12 cellular contexts compared by ENCODE assay signal in the genomic region with DNA sequence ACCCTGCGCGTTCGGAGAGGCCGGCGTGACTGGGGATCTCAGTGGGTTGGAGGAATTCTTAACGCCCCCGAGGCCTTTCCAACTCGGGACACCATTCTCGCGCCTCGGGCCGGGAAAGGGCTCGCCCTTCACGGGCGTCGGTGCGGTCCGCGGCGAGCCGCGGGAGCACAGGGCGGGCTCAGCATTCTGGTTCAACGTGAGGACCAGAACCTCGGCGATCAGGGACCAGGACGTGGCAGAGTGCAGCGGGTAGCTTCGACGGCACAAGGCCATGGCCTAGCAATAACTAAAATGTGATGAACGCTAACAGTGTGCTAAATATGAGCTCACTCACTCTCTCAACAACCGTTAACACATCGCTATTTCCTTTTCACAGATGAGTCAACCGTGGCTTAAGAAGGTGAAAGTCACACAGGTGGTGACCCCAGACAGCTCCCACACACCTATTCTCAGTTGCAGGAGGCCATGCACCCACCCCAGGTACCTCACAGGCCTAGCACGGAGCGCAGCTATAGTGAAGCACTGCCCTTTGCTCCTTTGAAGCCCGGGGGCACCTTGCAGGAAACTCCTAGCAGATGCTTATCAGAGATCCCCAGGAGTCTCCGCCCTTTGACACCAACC. TPM values are rescaled to one million over a fixed set of nuclear protein-coding genes. Genes with fewer than 3 reads are reported as not detected.
DNase-seq lines count a peak whose midpoint lies in the region; ATAC-seq and TF ChIP-seq lines count a peak whose summit lies in the region.
"Had no signal": no experiment of that assay in that cellular context is flagged by ENCODE, and none has a peak within 500 bp of the region (broad histone marks: within the 10 kb centered on the region; RNA-seq: fewer than 3 reads in every experiment).

No MANE protein-coding gene starts in this region.

- H3K4me3 Mint-ChIP-seq in activated T-cell treated with anti-CD3 and anti-CD28 coated beads, Interleukin-2, amount 50 U/mL, for 72 hours, result peak overlapping the region; percentile 47 to 52
- no peak overlapping the region for H3K4me3 Mint-ChIP-seq in activated T-cell treated with anti-CD3 and anti-CD28 coated beads, Interleukin-2, amount 50 U/mL, for 24 hours

- H3K9me3 ChIP-seq in iPS-15b (ENCODE audit: control insufficient read depth, insufficient read depth, low read length) (no peaks in the 10 kb centered on the region), upper lobe of right lung (no peaks in the 10 kb centered on the region)

- H3K4me1 ChIP-seq in iPS-15b (ENCODE audit: control insufficient read depth, insufficient read depth, low read length) (peaks cover 4% of the 10 kb centered on the region), upper lobe of right lung (peaks cover 13% of the 10 kb centered on the region)

- H3K27ac Mint-ChIP-seq in activated T-cell treated with anti-CD3 and anti-CD28 coated beads, Interleukin-2, amount 50 U/mL, for 72 hours, result no peak overlapping the region
- H3K27ac Mint-ChIP-seq in activated T-cell treated with anti-CD3 and anti-CD28 coated beads, Interleukin-2, amount 50 U/mL, for 24 hours, result no peak overlapping the region

- peak; percentile 67 to 75 for ATAC-seq in activated T-cell treated with anti-CD3 and anti-CD28 coated beads, Interleukin-2, amount 50 U/mL, for 72 hours (replicated peaks in 1 of 2)
- ATAC-seq in HG03521 (IDR thresholded peaks at IDR 0.05; ENCODE audit: unreplicated experiment) (peak; percentile 58), upper lobe of right lung (no peak), HG02970 (IDR thresholded peaks at IDR 0.05; ENCODE audit: low FRiP score, unreplicated experiment) (no peak)

- H3K4me3 ChIP-seq in iPS-15b (ENCODE audit: low read depth, low read length) (peak overlapping the region; percentile 50), upper lobe of right lung (peak overlapping the region; percentile 14)

- intact Hi-C loops in upper lobe of right lung (cut with DNase I), result no loop called here

- no peaks in the 10 kb centered on the region for H3K36me3 Mint-ChIP-seq in activated T-cell treated with anti-CD3 and anti-CD28 coated beads, Interleukin-2, amount 50 U/mL, for 72 hours (ENCODE audit: insufficient read depth in 2 of 2)
- H3K36me3 Mint-ChIP-seq in activated T-cell treated with anti-CD3 and anti-CD28 coated beads, Interleukin-2, amount 50 U/mL, for 24 hours (ENCODE audit: low read depth), result no peaks in the 10 kb centered on the region

- TF ChIP-seq CTCF in upper lobe of right lung (IDR thresholded peaks at IDR 0.05), result no peak

- H3K36me3 ChIP-seq in iPS-15b (ENCODE audit: control insufficient read depth, insufficient read depth, low read length) (no peaks in the 10 kb centered on the region), upper lobe of right lung (no peaks in the 10 kb centered on the region)

- no peaks in the 10 kb centered on the region for H3K9me3 Mint-ChIP-seq in activated T-cell treated with anti-CD3 and anti-CD28 coated beads, Interleukin-2, amount 50 U/mL, for 72 hours
- H3K9me3 Mint-ChIP-seq in activated T-cell treated with anti-CD3 and anti-CD28 coated beads, Interleukin-2, amount 50 U/mL, for 24 hours, result no peaks in the 10 kb centered on the region

- no peak for DNase-seq in activated T-cell treated with anti-CD3 and anti-CD28 coated beads, Interleukin-2, amount 50 U/mL, for 72 hours
- no peak for DNase-seq in activated T-cell treated with anti-CD3 and anti-CD28 coated beads, Interleukin-2, amount 50 U/mL, for 24 hours
- DNase-seq in upper lobe of right lung (no peak), SIG-M5 treated with dmso at 0.1 percent for 504 hours (lab: John Stamatoyannopoulos, UW; ENCODE audit: unreplicated experiment) (no peak)
- no peak for DNase-seq in activated CD8-positive, alpha-beta memory T cell treated with anti-CD3 and anti-CD28 coated beads, Interleukin-2, amount 50 U/mL, for 4 hours
- DNase-seq: aorta had no signal

- H3K9ac ChIP-seq in iPS-15b (ENCODE audit: low read depth, low read length), result no peak overlapping the region

- peaks cover 15% of the 10 kb centered on the region for H3K4me1 Mint-ChIP-seq in activated T-cell treated with anti-CD3 and anti-CD28 coated beads, Interleukin-2, amount 50 U/mL, for 72 hours (ENCODE audit: low read depth)
- H3K4me1 Mint-ChIP-seq in activated T-cell treated with anti-CD3 and anti-CD28 coated beads, Interleukin-2, amount 50 U/mL, for 24 hours (ENCODE audit: low read depth), result peaks cover 19% of the 10 kb centered on the region

- H3K27me3 Mint-ChIP-seq in activated T-cell treated with anti-CD3 and anti-CD28 coated beads, Interleukin-2, amount 50 U/mL, for 72 hours (ENCODE audit: low read depth), result peaks cover 79% of the 10 kb centered on the region
- peaks cover 84% of the 10 kb centered on the region for H3K27me3 Mint-ChIP-seq in activated T-cell treated with anti-CD3 and anti-CD28 coated beads, Interleukin-2, amount 50 U/mL, for 24 hours

- no peak overlapping the region for H3K27ac ChIP-seq in upper lobe of right lung

- peaks cover 99% of the 10 kb centered on the region for H3K27me3 ChIP-seq in iPS-15b (ENCODE audit: control insufficient read depth, insufficient read depth, low read length)
- H3K27me3 ChIP-seq in upper lobe of right lung, result peaks cover 98% of the 10 kb centered on the region

RNA-seq across cellular contexts. Expression of a gene that starts 4.5 kb away (rescaled TPM):
- not detected for total RNA-seq in activated T-cell treated with anti-CD3 and anti-CD28 coated beads, Interleukin-2, amount 50 U/mL, for 72 hours
- not detected for total RNA-seq in upper lobe of right lung
- total RNA-seq: glomerular endothelial cell, HT-29, NCI-H460 had no signal

Comparison
In these comparisons a context has a peak if more than half of its experiments do, and no peak if none do; other contexts are left out.
1. ATAC-seq: peak in activated T-cell treated with anti-CD3 and anti-CD28 coated beads, Interleukin-2, amount 50 U/mL, for 72 hours (2 of 2) and HG03521 (single experiment); none in upper lobe of right lung (single experiment) and HG02970 (single experiment).